Comparison of ENCODE assay signal across 8 cellular contexts in the genomic region with DNA sequence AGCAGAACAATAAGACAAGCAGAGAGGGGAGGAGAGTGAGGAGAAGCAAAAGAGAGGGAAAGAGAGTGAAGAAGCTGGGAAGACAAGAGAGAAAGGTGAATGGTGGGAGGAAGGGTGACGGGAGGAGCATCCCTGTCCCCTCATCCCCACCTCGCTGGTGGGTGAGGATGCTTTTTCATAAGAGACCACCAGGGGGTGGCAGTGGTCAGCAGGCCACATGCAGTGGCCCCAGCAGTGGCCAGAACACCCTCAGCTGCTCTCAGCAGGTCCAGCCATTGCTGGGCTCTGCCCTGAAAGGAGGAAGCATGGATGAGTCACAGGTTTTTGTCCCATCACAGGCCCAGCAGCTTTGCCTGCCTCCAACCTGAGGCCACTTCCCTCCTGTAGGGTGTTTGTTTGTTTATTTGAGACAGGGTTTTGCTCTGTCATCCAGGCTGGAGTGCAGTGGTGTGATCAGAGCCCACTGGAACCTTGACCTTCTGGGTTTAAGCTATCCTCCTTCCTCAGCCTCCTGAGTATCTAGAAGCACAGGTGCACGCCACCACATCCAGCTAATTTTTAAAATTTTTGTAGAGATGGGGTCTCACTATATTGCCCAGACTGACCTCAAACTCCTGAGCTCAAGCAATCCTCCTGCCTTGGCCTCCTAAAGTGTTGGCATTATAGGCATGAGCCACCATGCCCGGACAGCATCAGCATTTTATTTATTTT. TPM values are rescaled to one million over a fixed set of nuclear protein-coding genes. Genes with fewer than 3 reads are reported as not detected.
DNase-seq lines count a peak whose midpoint lies in the region; ATAC-seq and TF ChIP-seq lines count a peak whose summit lies in the region.

No MANE protein-coding gene starts in this region.

- no peak overlapping the region for H2BK15ac ChIP-seq in mesenchymal stem cell (ENCODE audit: low read depth, poor library complexity, severe bottlenecking)

- H3K4me3 ChIP-seq in mesenchymal stem cell (ENCODE audit: insufficient read depth in 1 of 2, low read depth in 1 of 2, low read length in 2 of 2) (no peak overlapping the region), tibial artery (no peak overlapping the region)

- no peak overlapping the region for H4K91ac ChIP-seq in mesenchymal stem cell (ENCODE audit: low read length)

- no peaks in the 10 kb centered on the region for H3K36me3 ChIP-seq in mesenchymal stem cell (ENCODE audit: control insufficient read depth in 1 of 2, insufficient read depth in 2 of 2, low read depth in 1 of 2, low read length in 2 of 2)
- no peaks in the 10 kb centered on the region for H3K36me3 ChIP-seq in tibial artery

- H3K27me3 ChIP-seq in mesenchymal stem cell (ENCODE audit: control insufficient read depth in 1 of 2, insufficient read depth in 1 of 2, low read length in 2 of 2) (peaks cover 0 to 22% of the 10 kb centered on the region in 2 experiments), tibial artery (peaks cover 0 to 2% of the 10 kb centered on the region in 2 donors)

- H3K4me1 Mint-ChIP-seq in WTC11 (no peaks in the 10 kb centered on the region), endothelial cell (ENCODE audit: unreplicated experiment) (no peaks in the 10 kb centered on the region)

- H3K27ac ChIP-seq in 22Rv1 (no peak overlapping the region), mesenchymal stem cell (ENCODE audit: low read length, poor library complexity, severe bottlenecking) (no peak overlapping the region), tibial artery (no peak overlapping the region)

- H2AK5ac ChIP-seq in mesenchymal stem cell (ENCODE audit: low read length, severe bottlenecking) = no peak overlapping the region

- H3K9me3 ChIP-seq in mesenchymal stem cell (ENCODE audit: control insufficient read depth, low read length) (peaks cover 6% of the 10 kb centered on the region), tibial artery (no peaks in the 10 kb centered on the region)

- H3K4me2 ChIP-seq in mesenchymal stem cell (ENCODE audit: low read length, poor library complexity, severe bottlenecking) = no peak overlapping the region

- H3K4me1 ChIP-seq in mesenchymal stem cell (ENCODE audit: control insufficient read depth, insufficient read depth, low read depth, low read length) (peaks cover 4% of the 10 kb centered on the region), tibial artery (no peaks in the 10 kb centered on the region)

- H3K4ac ChIP-seq in mesenchymal stem cell (ENCODE audit: low read depth in 1 of 2, low read length in 2 of 2) = no peak overlapping the region

- peak; percentile 34 for DNase-seq in GM04503 (ENCODE audit: low read depth)
- peak; percentile 31 for DNase-seq in NCI-H1105 (lab: John Stamatoyannopoulos, UW)
- peak; percentile 73 for DNase-seq in WTC11 (ENCODE audit: low spot score)
- peak; percentile 79 for DNase-seq in endothelial cell (ENCODE audit: low spot score)
- peak; percentile 90 for DNase-seq in mesenchymal stem cell
- DNase-seq in tibial artery = peak; percentile 65 to 80
- no peak for DNase-seq in NCI-H1048 (lab: John Stamatoyannopoulos, UW)

- ATAC-seq in WTC11 = peak; percentile 86

- H3K27ac Mint-ChIP-seq in WTC11 = no peak overlapping the region
- H3K27ac Mint-ChIP-seq in endothelial cell (ENCODE audit: unreplicated experiment) = no peak overlapping the region

- no peak overlapping the region for H3K9ac ChIP-seq in mesenchymal stem cell (ENCODE audit: low read length)

- CTCF ChIA-PET in WTC11 (lab: Charles Lee) = interaction anchor here (0.7 to 15.6 kb wide), 25 partner anchors 9 to 296 kb away, joined by 3 to 537 read pairs (median 4); partner anchors contain the start of gene C6orf89

- peaks cover 13% of the 10 kb centered on the region for H3K9me3 Mint-ChIP-seq in WTC11
- H3K9me3 Mint-ChIP-seq in endothelial cell (ENCODE audit: unreplicated experiment) = no peaks in the 10 kb centered on the region

- H2BK5ac ChIP-seq in mesenchymal stem cell (ENCODE audit: low read depth, low read length, poor library complexity, severe bottlenecking) = no peak overlapping the region

- H3K4me3 Mint-ChIP-seq in WTC11 (no peak overlapping the region), endothelial cell (ENCODE audit: unreplicated experiment) (no peak overlapping the region)

- H3K27me3 Mint-ChIP-seq in WTC11 (ENCODE audit: low read depth) (no peaks in the 10 kb centered on the region), endothelial cell (ENCODE audit: unreplicated experiment) (peaks cover 10% of the 10 kb centered on the region)

- no peak overlapping the region for H3K14ac ChIP-seq in mesenchymal stem cell (ENCODE audit: low read length in 2 of 2)

- H3K36me3 Mint-ChIP-seq in WTC11 (peaks cover 8% of the 10 kb centered on the region), endothelial cell (ENCODE audit: low read depth, unreplicated experiment) (no peaks in the 10 kb centered on the region)

- POLR2A ChIA-PET in WTC11 (lab: Charles Lee) = interaction anchor here (0.6 to 1.7 kb wide), 2 partner anchors 170 to 181 kb away, joined by 3 to 5 read pairs; no protein-coding TSS in a partner anchor

- H2AFZ ChIP-seq in mesenchymal stem cell (ENCODE audit: low read depth, low read length) = no peak overlapping the region

- no peak overlapping the region for H2BK12ac ChIP-seq in mesenchymal stem cell (ENCODE audit: low read length in 2 of 2)

- no peak overlapping the region for H2BK120ac ChIP-seq in mesenchymal stem cell (ENCODE audit: low read depth, low read length)

- TF ChIP-seq CTCF in 22Rv1 (IDR thresholded peaks at IDR 0.05) (peak; percentile 80), WTC11 (IDR thresholded peaks at IDR 0.05) (peak; percentile 75), endothelial cell (IDR thresholded peaks at IDR 0.05; ENCODE audit: unreplicated experiment) (peak; percentile 85), tibial artery (IDR thresholded peaks at IDR 0.05) (peak; percentile 48 to 62)

- 57% methylated on average over 2 of the region's 4 CpGs for WGBS in mesenchymal stem cell

- H4K8ac ChIP-seq in mesenchymal stem cell (ENCODE audit: low read length) = no peak overlapping the region

- H3K79me1 ChIP-seq in mesenchymal stem cell (replicated peaks; ENCODE audit: low read length, poor library complexity, severe bottlenecking) = no peaks in the 10 kb centered on the region

- intact Hi-C loops in tibial artery (cut with DNase I; ENCODE audit: low total_unique reads) = no loop called here

- no peak overlapping the region for H3K23ac ChIP-seq in mesenchymal stem cell (ENCODE audit: low read length in 2 of 2)

- H3K18ac ChIP-seq in mesenchymal stem cell (ENCODE audit: low read depth in 1 of 2, low read length in 2 of 2) = no peak overlapping the region

TF ChIP-seq in WTC11, 78 proteins besides CTCF, POLR2A, EP300 and RAD21 (continues in another document):
- TF ChIP-seq SOX15 (CRISPR knock-in tag; IDR thresholded peaks at IDR 0.05) (no peak), RORB (CRISPR knock-in tag; IDR thresholded peaks at IDR 0.05) (no peak), MXD4 (CRISPR knock-in tag; IDR thresholded peaks at IDR 0.05; ENCODE audit: borderline replicate concordance) (no peak), ZNF138 (CRISPR knock-in tag; conservative IDR thresholded peaks at IDR 0.05) (no peak), ZBTB21 (CRISPR knock-in tag; IDR thresholded peaks at IDR 0.05; ENCODE audit: borderline replicate concordance) (no peak), ZNF219 (CRISPR knock-in tag; IDR thresholded peaks at IDR 0.05; ENCODE audit: borderline replicate concordance) (no peak), GABPB1 (CRISPR knock-in tag; IDR thresholded peaks at IDR 0.05) (peak; percentile 32; the same call in 1 of the 2 replicates), ZNF423 (CRISPR knock-in tag; IDR thresholded peaks at IDR 0.05) (peak; percentile 88)
- TF ChIP-seq, protein P1, sequence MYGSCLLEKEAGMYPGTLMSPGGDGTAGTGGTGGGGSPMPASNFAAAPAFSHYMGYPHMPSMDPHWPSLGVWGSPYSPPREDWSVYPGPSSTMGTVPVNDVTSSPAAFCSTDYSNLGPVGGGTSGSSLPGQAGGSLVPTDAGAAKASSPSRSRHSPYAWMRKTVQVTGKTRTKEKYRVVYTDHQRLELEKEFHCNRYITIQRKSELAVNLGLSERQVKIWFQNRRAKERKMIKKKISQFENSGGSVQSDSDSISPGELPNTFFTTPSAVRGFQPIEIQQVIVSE (CRISPR knock-in tag; IDR thresholded peaks at IDR 0.05; ENCODE audit: borderline replicate concordance) = no peak
- TF ChIP-seq, protein P2, sequence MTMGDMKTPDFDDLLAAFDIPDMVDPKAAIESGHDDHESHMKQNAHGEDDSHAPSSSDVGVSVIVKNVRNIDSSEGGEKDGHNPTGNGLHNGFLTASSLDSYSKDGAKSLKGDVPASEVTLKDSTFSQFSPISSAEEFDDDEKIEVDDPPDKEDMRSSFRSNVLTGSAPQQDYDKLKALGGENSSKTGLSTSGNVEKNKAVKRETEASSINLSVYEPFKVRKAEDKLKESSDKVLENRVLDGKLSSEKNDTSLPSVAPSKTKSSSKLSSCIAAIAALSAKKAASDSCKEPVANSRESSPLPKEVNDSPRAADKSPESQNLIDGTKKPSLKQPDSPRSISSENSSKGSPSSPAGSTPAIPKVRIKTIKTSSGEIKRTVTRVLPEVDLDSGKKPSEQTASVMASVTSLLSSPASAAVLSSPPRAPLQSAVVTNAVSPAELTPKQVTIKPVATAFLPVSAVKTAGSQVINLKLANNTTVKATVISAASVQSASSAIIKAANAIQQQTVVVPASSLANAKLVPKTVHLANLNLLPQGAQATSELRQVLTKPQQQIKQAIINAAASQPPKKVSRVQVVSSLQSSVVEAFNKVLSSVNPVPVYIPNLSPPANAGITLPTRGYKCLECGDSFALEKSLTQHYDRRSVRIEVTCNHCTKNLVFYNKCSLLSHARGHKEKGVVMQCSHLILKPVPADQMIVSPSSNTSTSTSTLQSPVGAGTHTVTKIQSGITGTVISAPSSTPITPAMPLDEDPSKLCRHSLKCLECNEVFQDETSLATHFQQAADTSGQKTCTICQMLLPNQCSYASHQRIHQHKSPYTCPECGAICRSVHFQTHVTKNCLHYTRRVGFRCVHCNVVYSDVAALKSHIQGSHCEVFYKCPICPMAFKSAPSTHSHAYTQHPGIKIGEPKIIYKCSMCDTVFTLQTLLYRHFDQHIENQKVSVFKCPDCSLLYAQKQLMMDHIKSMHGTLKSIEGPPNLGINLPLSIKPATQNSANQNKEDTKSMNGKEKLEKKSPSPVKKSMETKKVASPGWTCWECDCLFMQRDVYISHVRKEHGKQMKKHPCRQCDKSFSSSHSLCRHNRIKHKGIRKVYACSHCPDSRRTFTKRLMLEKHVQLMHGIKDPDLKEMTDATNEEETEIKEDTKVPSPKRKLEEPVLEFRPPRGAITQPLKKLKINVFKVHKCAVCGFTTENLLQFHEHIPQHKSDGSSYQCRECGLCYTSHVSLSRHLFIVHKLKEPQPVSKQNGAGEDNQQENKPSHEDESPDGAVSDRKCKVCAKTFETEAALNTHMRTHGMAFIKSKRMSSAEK (CRISPR knock-in tag; IDR thresholded peaks at IDR 0.05; ENCODE audit: borderline replicate concordance) = no peak

RNA-seq across cellular contexts. Expression of gene FGD2, which starts 23.9 kb away (rescaled TPM):
- 0.31 to 0.78 TPM (median 0.44 TPM) in 3 replicates for total RNA-seq in WTC11 (2021)
- 0.10 TPM for total RNA-seq in endothelial cell (ENCODE audit: unreplicated experiment)
- 0.03 TPM for polyA plus RNA-seq in mesenchymal stem cell (2013, experiment 1 of 2)
- not detected for polyA plus RNA-seq in mesenchymal stem cell (2013, experiment 2 of 2)

RNA-seq across cellular contexts. Expression of gene MTCH1, which starts 43.4 kb away (rescaled TPM):
- 198 to 207 TPM (median 204 TPM) in 3 replicates for total RNA-seq in WTC11 (2021)
- 304 TPM for total RNA-seq in endothelial cell (ENCODE audit: unreplicated experiment)
- 154 TPM for polyA plus RNA-seq in mesenchymal stem cell (2013, experiment 1 of 2)
- polyA plus RNA-seq in mesenchymal stem cell (2013, experiment 2 of 2) = 157 TPM
